ENCODE assay signal across 9 cellular contexts in genomic region chr11:69636512-69636866, GRCh38. TPM values are rescaled to one million over a fixed set of nuclear protein-coding genes. Genes with fewer than 3 reads are reported as not detected.
DNase-seq lines count a peak whose midpoint lies in the region; ATAC-seq and TF ChIP-seq lines count a peak whose summit lies in the region.
"Had no signal": no experiment of that assay in that cellular context is flagged by ENCODE, and none has a peak within 500 bp of the region (broad histone marks: within the 10 kb centered on the region; RNA-seq: fewer than 3 reads in every experiment).

No MANE protein-coding gene starts in this region.

- DNase-seq in AG04450 (ENCODE audit: low read depth, low spot score) (peak; percentile 86), LHCN-M2 (ENCODE audit: low read depth) (peak; percentile 82), endodermal cell (peak; percentile 93), lung microvascular endothelial cell (ENCODE audit: low read depth in 2 of 2) (peak; percentile 86 to 93), transverse colon (peak; percentile 73), NK-92 (lab: John Stamatoyannopoulos, UW; ENCODE audit: unreplicated experiment) (no peak)
- no peak for DNase-seq in activated T-cell treated with anti-CD3 and anti-CD28 coated beads, Interleukin-2, amount 50 U/mL, for 72 hours

- no peaks in the 10 kb centered on the region for H3K9me3 Mint-ChIP-seq in endodermal cell
- no peaks in the 10 kb centered on the region for H3K9me3 Mint-ChIP-seq in activated T-cell treated with anti-CD3 and anti-CD28 coated beads, Interleukin-2, amount 50 U/mL, for 72 hours

- POLR2A ChIA-PET in AG04450 (lab: Yijun Ruan, JAX): no interaction called here

- H3K27ac ChIP-seq in AG04450 (ENCODE audit: low read depth, low read length) (peak overlapping the region; percentile 70), endodermal cell (ENCODE audit: low read depth, low read length) (no peak overlapping the region), transverse colon (peak overlapping the region in 2 of 4 donors; percentile 11 to 42)

- H3K27me3 Mint-ChIP-seq in endodermal cell (ENCODE audit: insufficient read depth): peaks cover 7% of the 10 kb centered on the region
- H3K27me3 Mint-ChIP-seq in activated T-cell treated with anti-CD3 and anti-CD28 coated beads, Interleukin-2, amount 50 U/mL, for 72 hours (ENCODE audit: low read depth): peaks cover 68% of the 10 kb centered on the region

- TF ChIP-seq CTCF in AG04450 (IDR thresholded peaks at IDR 0.05; ENCODE audit: low read depth, low read length) (no peak), endodermal cell (conservative IDR thresholded peaks at IDR 0.05) (no peak), transverse colon (IDR thresholded peaks at IDR 0.05) (no peak)

- no peak overlapping the region for H3K9ac ChIP-seq in endodermal cell (ENCODE audit: extremely low read depth, low read length, poor library complexity, severe bottlenecking)

- no peak for TF ChIP-seq POLR2A in transverse colon (IDR thresholded peaks at IDR 0.05)

- in situ Hi-C loops in transverse colon (cut with MboI; ENCODE audit: low pct_ligation_motif_present in 1 of 4, low pct_unique_long_range_greater_than_20kb in 1 of 4, low sequenced_read_pairs in 3 of 4): loop anchor here in 1 of 4 donors (25.0 kb wide), 1 partner anchor 199 kb away; no protein-coding TSS in a partner anchor

- H3K4me3 ChIP-seq in AG04450 (ENCODE audit: low read depth, low read length) (peak overlapping the region; percentile 47), endodermal cell (ENCODE audit: low read length) (peak overlapping the region; percentile 79), transverse colon (peak overlapping the region in 3 of 4 donors; percentile 11 to 50 (median 26))
- H3K4me3 ChIP-seq: GM12878 had no signal

- H3K4me1 Mint-ChIP-seq in endodermal cell: peaks cover 22% of the 10 kb centered on the region
- peaks cover 31% of the 10 kb centered on the region for H3K4me1 Mint-ChIP-seq in activated T-cell treated with anti-CD3 and anti-CD28 coated beads, Interleukin-2, amount 50 U/mL, for 72 hours (ENCODE audit: low read depth)

- 1 to 2% methylated on average over 34 to 43 of the region's 43 CpGs for WGBS in endodermal cell (ENCODE audit: insufficient coverage in 1 of 2, insufficient read length in 1 of 2), 2 experiments
- WGBS in transverse colon (ENCODE audit: low coverage in 1 of 2), 2 donors: 9% methylated on average over 25 of the region's 43 CpGs; no CpG with 5 or more reads in 1 of the 2 donors

- ATAC-seq in HG03378 (IDR thresholded peaks at IDR 0.05; ENCODE audit: unreplicated experiment): no peak
- no peak for ATAC-seq in activated T-cell treated with anti-CD3 and anti-CD28 coated beads, Interleukin-2, amount 50 U/mL, for 72 hours (replicated peaks in 1 of 2)
- ATAC-seq: GM12878 had no signal

- H3K4me1 ChIP-seq in endodermal cell (ENCODE audit: control insufficient read depth, insufficient read depth, low read length): peaks cover 11% of the 10 kb centered on the region
- peaks cover 25 to 55% (median 49%) of the 10 kb centered on the region in 4 donors for H3K4me1 ChIP-seq in transverse colon

- CTCF ChIA-PET in AG04450 (lab: Charles Lee): interaction anchor here (0.6 kb wide), 1 partner anchor 16 kb away, joined by 7 read pairs; no protein-coding TSS in a partner anchor

- TF ChIP-seq EP300 in transverse colon (IDR thresholded peaks at IDR 0.05; ENCODE audit: low read depth): no peak

- H3K27me3 ChIP-seq in AG04450 (ENCODE audit: control insufficient read depth, insufficient read depth, low read length) (no peaks in the 10 kb centered on the region), endodermal cell (ENCODE audit: control insufficient read depth, insufficient read depth, low read length, poor library complexity, severe bottlenecking) (peaks cover 31% of the 10 kb centered on the region), transverse colon (peaks cover 53% of the 10 kb centered on the region)

- peak overlapping the region; percentile 93 for H3K4me3 Mint-ChIP-seq in endodermal cell
- H3K4me3 Mint-ChIP-seq in activated T-cell treated with anti-CD3 and anti-CD28 coated beads, Interleukin-2, amount 50 U/mL, for 72 hours: no peak overlapping the region

- peak overlapping the region; percentile 64 for H3K27ac Mint-ChIP-seq in endodermal cell
- no peak overlapping the region for H3K27ac Mint-ChIP-seq in activated T-cell treated with anti-CD3 and anti-CD28 coated beads, Interleukin-2, amount 50 U/mL, for 72 hours

- intact Hi-C loops in transverse colon (cut with DNase I; ENCODE audit: low total_unique reads): no loop called here

- H3K9me3 ChIP-seq in AG04450 (ENCODE audit: control insufficient read depth, insufficient read depth, low read length): peaks cover 11% of the 10 kb centered on the region; the same call in 1 of the 2 replicates
- no peaks in the 10 kb centered on the region for H3K9me3 ChIP-seq in endodermal cell (ENCODE audit: control insufficient read depth, low read length)
- no peaks in the 10 kb centered on the region for H3K9me3 ChIP-seq in transverse colon

- H3K36me3 Mint-ChIP-seq in endodermal cell (ENCODE audit: low read depth): no peaks in the 10 kb centered on the region
- peaks cover 0 to 2% of the 10 kb centered on the region in 2 donors for H3K36me3 Mint-ChIP-seq in activated T-cell treated with anti-CD3 and anti-CD28 coated beads, Interleukin-2, amount 50 U/mL, for 72 hours (ENCODE audit: insufficient read depth in 2 of 2)

- no peaks in the 10 kb centered on the region for H3K36me3 ChIP-seq in endodermal cell (ENCODE audit: control insufficient read depth, insufficient read depth, low read length)
- H3K36me3 ChIP-seq in transverse colon: no peaks in the 10 kb centered on the region

RNA-seq across cellular contexts. Expression of gene CCND1, which starts 4.5 kb away (rescaled TPM):
- 249 and 276 TPM in 2 replicates for polyA plus RNA-seq in AG04450 (2011; rRNA removed)
- 459 and 741 TPM in 2 replicates for polyA minus RNA-seq in AG04450 (2011; rRNA and poly(A)+ RNA removed)
- 684 and 770 TPM in 2 replicates for total RNA-seq in LHCN-M2 (2014; rRNA removed)
- polyA plus RNA-seq in LHCN-M2 (2012): 727 TPM
- total RNA-seq in endodermal cell: 100 to 1,000 TPM in 1 of 2 donors, 10 to 100 TPM in 1; 65.7 to 214 TPM
- 203 TPM for polyA plus RNA-seq in endodermal cell (2013, experiment 1 of 2)
- 171 TPM for polyA plus RNA-seq in endodermal cell (2013, experiment 2 of 2)
- 203 and 371 TPM in 2 replicates for total RNA-seq in lung microvascular endothelial cell
- total RNA-seq in transverse colon: 10 to 100 TPM; 26.4 to 78.0 (median 45.0) TPM
- 1 to 10 TPM; 1.5 to 1.8 TPM for total RNA-seq in activated T-cell treated with anti-CD3 and anti-CD28 coated beads, Interleukin-2, amount 50 U/mL, for 72 hours

RNA-seq across cellular contexts. Expression of gene LTO1, which starts 38.7 kb away (rescaled TPM):
- polyA plus RNA-seq in AG04450 (2011; rRNA removed): 15.7 and 18.3 TPM in 2 replicates
- polyA minus RNA-seq in AG04450 (2011; rRNA and poly(A)+ RNA removed): 8.3 and 10.1 TPM in 2 replicates
- total RNA-seq in LHCN-M2 (2014; rRNA removed): 16.8 and 21.9 TPM in 2 replicates
- 17.9 TPM for polyA plus RNA-seq in LHCN-M2 (2012)
- total RNA-seq in endodermal cell: 10 to 100 TPM; 23.2 to 32.2 TPM
- polyA plus RNA-seq in endodermal cell (2013, experiment 1 of 2): 20.9 TPM
- 17.8 TPM for polyA plus RNA-seq in endodermal cell (2013, experiment 2 of 2)
- 9.2 and 12.1 TPM in 2 replicates for total RNA-seq in lung microvascular endothelial cell
- total RNA-seq in transverse colon: 100 to 1,000 TPM in 1 of 4 donors, 10 to 100 TPM in 3; 28.3 to 131 (median 54.6) TPM
- total RNA-seq in activated T-cell treated with anti-CD3 and anti-CD28 coated beads, Interleukin-2, amount 50 U/mL, for 72 hours: 10 to 100 TPM; 30.5 to 33.2 TPM

Comparison
In these comparisons a context has a peak if more than half of its experiments do, and no peak if none do; other contexts are left out.
1. DNase-seq: peak in AG04450 (single experiment), LHCN-M2 (single experiment), endodermal cell (single experiment), lung microvascular endothelial cell (2 of 2) and transverse colon (single experiment); none in NK-92 (single experiment) and activated T-cell treated with anti-CD3 and anti-CD28 coated beads, Interleukin-2, amount 50 U/mL, for 72 hours (0 of 2).
2. H3K4me3 ChIP-seq: peak in every context shown above with its lines; median percentile 79 in endodermal cell; 47 in AG04450; 26 in transverse colon.
3. RNA of gene CCND1, which starts 4.5 kb away (total RNA-seq): 684 to 770 TPM in LHCN-M2, 203 to 371 TPM in lung microvascular endothelial cell, 65.7 to 214 TPM in endodermal cell and 26.4 to 78.0 TPM in transverse colon; 1.5 to 1.8 TPM in activated T-cell treated with anti-CD3 and anti-CD28 coated beads, Interleukin-2, amount 50 U/mL, for 72 hours; every median in the first group is over 4 times any median in the second.